8 cellular contexts compared by ENCODE assay signal in genomic region chr2:85327757-85328617, GRCh38. TPM values are rescaled to one million over a fixed set of nuclear protein-coding genes. Genes with fewer than 3 reads are reported as not detected.
A peak's percentile ranks its signal among the peaks of the same experiment; 100 is the strongest.
DNase-seq lines count a peak whose midpoint lies in the region; ATAC-seq and TF ChIP-seq lines count a peak whose summit lies in the region.

Gene TGOLN2 (minus strand): TSS chr2:85327989. CDS start chr2:85327962, 27 bp downstream.

- DNase-seq in GM06990 (ENCODE audit: extremely low read depth, insufficient read length) (peak; percentile 95), HFFc6 (peak; percentile 81), NB4 (ENCODE audit: low read depth) (peak; percentile 97), SK-N-DZ (ENCODE audit: low spot score) (peak; percentile 93)
- DNase-seq in activated naive CD4-positive, alpha-beta T cell treated with anti-CD3 and anti-CD28 coated beads for 36 hours: peak; percentile 95

- H3K4me3 ChIP-seq in GM06990 (replicated peaks; ENCODE audit: low read depth, low read length): peak within 1 kb of the TSS; percentile 91
- H3K4me3 ChIP-seq in NB4 (ENCODE audit: low read depth, low read length): peak within 1 kb of the TSS; percentile 98
- peak within 1 kb of the TSS; percentile 73 to 83 for H3K4me3 ChIP-seq in gastroesophageal sphincter
- H3K4me3 ChIP-seq in neutrophil (ENCODE audit: low read depth in 1 of 2, low read length in 1 of 2): peak within 1 kb of the TSS; percentile 77 to 87

- H3K27ac ChIP-seq in gastroesophageal sphincter (peak within 1 kb of the TSS; percentile 90 to 98 (median 95)), neutrophil (peak within 1 kb of the TSS; percentile 98)

- H3K27me3 ChIP-seq in GM06990 (replicated peaks; ENCODE audit: control insufficient read depth, insufficient read depth, low read length): no peaks in the 10 kb centered on the region
- H3K27me3 ChIP-seq in gastroesophageal sphincter: no peaks in the 10 kb centered on the region
- no peaks in the 10 kb centered on the region for H3K27me3 ChIP-seq in neutrophil

- CTCF ChIA-PET in activated naive CD4-positive, alpha-beta T cell treated with anti-CD3 and anti-CD28 coated beads for 36 hours (lab: Charles Lee): interaction anchor here (0.7 to 1.7 kb wide), 3 partner anchors 27 to 224 kb away, joined by 3 to 5 read pairs (median 3); no protein-coding TSS in a partner anchor

- TF ChIP-seq POLR2A in NB4 (IDR thresholded peaks at IDR 0.05; ENCODE audit: extremely low read depth, insufficient read length) (peak; percentile 97), gastroesophageal sphincter (IDR thresholded peaks at IDR 0.05) (peak; percentile 98 to 99)

- peak; percentile 4 for TF ChIP-seq CTCF in GM06990 (IDR thresholded peaks at IDR 0.05; ENCODE audit: insufficient read depth, low read length, poor library complexity, severe bottlenecking)
- peak; percentile 37 for TF ChIP-seq CTCF in HFFc6 (IDR thresholded peaks at IDR 0.05)
- TF ChIP-seq CTCF in NB4 (IDR thresholded peaks at IDR 0.05; ENCODE audit: low read depth, low read length): no peak
- peak in 1 of 4 experiments; percentile 34 for TF ChIP-seq CTCF in gastroesophageal sphincter (IDR thresholded peaks at IDR 0.05)
- no peak for TF ChIP-seq CTCF in neutrophil (IDR thresholded peaks at IDR 0.05)
- no peak for TF ChIP-seq CTCF in subcutaneous adipose tissue (IDR thresholded peaks at IDR 0.05; ENCODE audit: low read depth)

- TF ChIP-seq EP300 in gastroesophageal sphincter (IDR thresholded peaks at IDR 0.05): no peak

- H3K36me3 Mint-ChIP-seq in HFFc6 (ENCODE audit: low read depth): peaks cover 39% of the 10 kb centered on the region
- peaks cover 52% of the 10 kb centered on the region for H3K36me3 Mint-ChIP-seq in activated naive CD4-positive, alpha-beta T cell treated with anti-CD3 and anti-CD28 coated beads for 36 hours (ENCODE audit: low read depth)

- peaks cover 3% of the 10 kb centered on the region; the same call in 1 of the 2 replicates for H3K27me3 Mint-ChIP-seq in HFFc6 (ENCODE audit: insufficient read depth)
- no peaks in the 10 kb centered on the region for H3K27me3 Mint-ChIP-seq in activated naive CD4-positive, alpha-beta T cell treated with anti-CD3 and anti-CD28 coated beads for 36 hours (ENCODE audit: low read depth)

- H3K36me3 ChIP-seq in GM06990 (ENCODE audit: control insufficient read depth, insufficient read depth, low read length) (peaks cover 11% of the 10 kb centered on the region), gastroesophageal sphincter (peaks cover 2 to 20% of the 10 kb centered on the region in 2 donors), neutrophil (peaks cover 19% of the 10 kb centered on the region)

- peaks cover 3 to 52% (median 33%) of the 10 kb centered on the region in 3 donors for H3K4me1 ChIP-seq in gastroesophageal sphincter
- H3K4me1 ChIP-seq in neutrophil (ENCODE audit: control insufficient read depth in 1 of 2, insufficient read depth in 1 of 2, low read depth in 1 of 2, low read length in 1 of 2): peaks cover 38 to 52% of the 10 kb centered on the region in 2 experiments

- peak within 1 kb of the TSS; percentile 94 for H3K27ac Mint-ChIP-seq in HFFc6
- peak within 1 kb of the TSS; percentile 99 for H3K27ac Mint-ChIP-seq in activated naive CD4-positive, alpha-beta T cell treated with anti-CD3 and anti-CD28 coated beads for 36 hours

- no peaks in the 10 kb centered on the region for H3K9me3 Mint-ChIP-seq in HFFc6
- H3K9me3 Mint-ChIP-seq in activated naive CD4-positive, alpha-beta T cell treated with anti-CD3 and anti-CD28 coated beads for 36 hours: no peaks in the 10 kb centered on the region

- peak; percentile 99 for ATAC-seq in gastroesophageal sphincter

- peak within 1 kb of the TSS; percentile 93 for H3K4me3 Mint-ChIP-seq in HFFc6
- peak within 1 kb of the TSS; percentile 99 for H3K4me3 Mint-ChIP-seq in activated naive CD4-positive, alpha-beta T cell treated with anti-CD3 and anti-CD28 coated beads for 36 hours

- H3K9me3 ChIP-seq in gastroesophageal sphincter (no peaks in the 10 kb centered on the region), neutrophil (no peaks in the 10 kb centered on the region)

- peaks cover 43% of the 10 kb centered on the region for H3K4me1 Mint-ChIP-seq in HFFc6 (ENCODE audit: low read depth)
- H3K4me1 Mint-ChIP-seq in activated naive CD4-positive, alpha-beta T cell treated with anti-CD3 and anti-CD28 coated beads for 36 hours (ENCODE audit: low read depth): peaks cover 26% of the 10 kb centered on the region

- WGBS in gastroesophageal sphincter (ENCODE audit: low coverage in 1 of 2), 2 donors: 1 to 3% methylated on average over 7 to 26 of the region's 63 CpGs

- intact Hi-C loops in activated naive CD4-positive, alpha-beta T cell treated with anti-CD3 and anti-CD28 coated beads for 36 hours (cut with micrococcal nuclease): loop anchor here (1.0 to 5.0 kb wide), 6 partner anchors 19 to 559 kb away; partner anchors contain the start of genes C2orf68, ELMOD3, MAT2A and RETSAT

RNA-seq across cellular contexts. Expression of gene TGOLN2, which starts in this region (rescaled TPM):
- total RNA-seq in HFFc6 (2021; fragmentation: NEBNext Ultra II Directional; extraction: Animal tissue kit (Norgen Biotek cat#: 25700)): 100 to 1,000 TPM; 143 to 161 (median 150) TPM
- 24.1 and 32.8 TPM in 2 replicates for polyA plus RNA-seq in SK-N-DZ (2014; cell fraction: cytosol; rRNA removed)
- polyA plus RNA-seq in SK-N-DZ (2014; cell fraction: nucleus; rRNA removed): 16.1 and 26.4 TPM in 2 replicates
- total RNA-seq in activated naive CD4-positive, alpha-beta T cell treated with anti-CD3 and anti-CD28 coated beads for 36 hours: 10 to 100 TPM; 82.5 to 85.4 TPM
- 100 to 1,000 TPM; 115 to 153 (median 124) TPM for total RNA-seq in gastroesophageal sphincter
- 100 to 1,000 TPM; 114 to 169 (median 151) TPM for total RNA-seq in subcutaneous adipose tissue

Comparison
In these comparisons a context has a peak if more than half of its experiments do, and no peak if none do; other contexts are left out.
1. Peak in every context shown above with its lines: DNase-seq, ATAC-seq, H3K4me3 ChIP-seq and H3K27ac ChIP-seq.
2. CTCF ChIP-seq: peak in GM06990 (single experiment) and HFFc6 (single experiment); none in NB4 (single experiment), neutrophil (single experiment) and subcutaneous adipose tissue (single experiment).